Comparison of ENCODE assay signal across 5 cellular contexts in the genomic region with DNA sequence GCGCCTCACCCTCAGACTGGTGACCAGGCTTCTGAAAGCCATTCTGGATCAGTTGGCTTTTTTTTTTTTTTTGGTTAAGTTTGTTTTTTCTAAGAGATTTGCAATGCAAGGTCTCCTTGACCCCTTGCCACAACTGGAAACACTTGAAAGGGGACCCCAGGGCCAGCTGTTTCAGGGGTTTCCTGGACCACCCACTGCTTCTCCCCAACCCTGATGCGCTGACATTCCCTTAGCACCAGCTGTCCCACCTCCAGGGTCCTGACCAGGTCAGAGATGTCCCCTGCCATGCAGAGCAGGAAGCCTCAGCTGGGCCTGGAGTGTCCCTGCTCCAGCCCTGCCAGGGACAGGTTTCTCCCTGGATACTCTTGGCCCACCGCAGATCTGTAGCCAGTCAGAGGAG.
"Had no signal": no experiment of that assay in that cellular context is flagged by ENCODE, and none has a peak within 500 bp of the region (broad histone marks: within the 10 kb centered on the region; RNA-seq: fewer than 3 reads in every experiment).

No MANE protein-coding gene starts in this region.

- H3K4me3 Mint-ChIP-seq: GM23338, H9, IgD-negative memory B cell had no signal

- H3K36me3 Mint-ChIP-seq: IgD-negative memory B cell had no signal

- H3K4me2 ChIP-seq: GM23338 had no signal

- H2AFZ ChIP-seq: GM23338 had no signal

- H3K9me3 Mint-ChIP-seq: GM23338, H9, IgD-negative memory B cell had no signal

- H3K4me3 ChIP-seq: GM23338 had no signal

- H3K4me1 Mint-ChIP-seq: H9, IgD-negative memory B cell had no signal

- DNase-seq: H9, HCEC 1CT, KBM-7 had no signal

- H3K27ac Mint-ChIP-seq: GM23338, H9, IgD-negative memory B cell had no signal
